Comparison of ENCODE assay signal across 22 cellular contexts in genomic region chr22:48786679-48786996, GRCh38.
A peak's percentile ranks its signal among the peaks of the same experiment; 100 is the strongest.
DNase-seq lines count a peak whose midpoint lies in the region; ATAC-seq, FAIRE-seq and TF ChIP-seq lines count a peak whose summit lies in the region.
"Had no signal": no experiment of that assay in that cellular context is flagged by ENCODE, and none has a peak within 500 bp of the region (broad histone marks: within the 10 kb centered on the region; RNA-seq: fewer than 3 reads in every experiment).

No MANE protein-coding gene starts in this region.

- H3K9me3 ChIP-seq in A673 (ENCODE audit: low read depth, low read length, poor library complexity, severe bottlenecking) (no peaks in the 10 kb centered on the region), H1 (ENCODE audit: insufficient read depth in 2 of 2, low read depth in 1 of 2, low read length in 1 of 2) (no peaks in the 10 kb centered on the region), neuronal stem cell (replicated peaks in 1 of 2; ENCODE audit: control insufficient read depth in 2 of 2, insufficient read depth in 1 of 2, low read depth in 1 of 2, low read length in 2 of 2) (peaks cover 0 to 2% of the 10 kb centered on the region in 2 donors), upper lobe of left lung (no peaks in the 10 kb centered on the region)

- H3K4me1 ChIP-seq in A673 (ENCODE audit: insufficient read depth, low read length, poor library complexity, severe bottlenecking) (peaks cover 13% of the 10 kb centered on the region), H1 (replicated peaks in 1 of 4; ENCODE audit: control insufficient read depth in 3 of 4, insufficient read depth in 4 of 4, low read length in 3 of 4) (peaks cover 0 to 3% (median 3%) of the 10 kb centered on the region in 4 experiments; a peak in 3 of 7 replicates), neuronal stem cell (ENCODE audit: control insufficient read depth in 2 of 2, insufficient read depth in 1 of 2, low read depth in 1 of 2, low read length in 2 of 2) (peaks cover 0 to 2% of the 10 kb centered on the region in 2 donors), upper lobe of left lung (no peaks in the 10 kb centered on the region)
- H3K4me1 ChIP-seq: BE2C had no signal

- POLR2A ChIA-PET in A673 (lab: Charles Lee; ENCODE audit: low non-redundant PET) (no interaction called here), H1 (lab: Charles Lee; ENCODE audit: partially characterized antibody) (interaction anchor here (2.0 kb wide), 1 partner anchor 10 kb away, joined by 5 read pairs; no protein-coding TSS in a partner anchor)

- H3K4ac ChIP-seq in H1 (replicated peaks; ENCODE audit: insufficient read length, low read depth, low read length) (no peak overlapping the region), neuronal stem cell (ENCODE audit: low read length) (no peak overlapping the region)

- H2BK5ac ChIP-seq in H1 (ENCODE audit: low read depth, low read length), result no peak overlapping the region
- H2BK5ac ChIP-seq in neuronal stem cell (ENCODE audit: low read length), result no peak overlapping the region

- no TSS peak for BruUV-seq in A673 (replicated peaks; lab: Mats Ljungman, UMichigan)

- no peak overlapping the region for H3K23ac ChIP-seq in H1 (ENCODE audit: insufficient read length)
- H3K23ac ChIP-seq in neuronal stem cell (ENCODE audit: low read depth, low read length, poor library complexity), result peak overlapping the region; percentile 14

- H3K27ac ChIP-seq in A673 (ENCODE audit: low read depth, low read length, poor library complexity, severe bottlenecking) (peak overlapping the region; percentile 27), H1 (ENCODE audit: low read depth, low read length) (no peak overlapping the region), neuronal stem cell (replicated peaks; ENCODE audit: low read length) (no peak overlapping the region), upper lobe of left lung (no peak overlapping the region)

- no peaks in the 10 kb centered on the region for H3K23me2 ChIP-seq in H1 (ENCODE audit: low read depth, low read length)

- H2AFZ ChIP-seq in H1 (ENCODE audit: low read length) (no peak overlapping the region), neuronal stem cell (ENCODE audit: low read length) (no peak overlapping the region)

- no peak overlapping the region for H2BK12ac ChIP-seq in H1 (ENCODE audit: low read depth, low read length)
- no peak overlapping the region for H2BK12ac ChIP-seq in neuronal stem cell (ENCODE audit: low read length)

- H4K8ac ChIP-seq in H1 (ENCODE audit: extremely low read depth, insufficient read depth, low read length), result 0 out of 2 replicates have a peak overlapping the region, but pooled peaks have one; percentile 9
- H4K8ac ChIP-seq in neuronal stem cell (ENCODE audit: low read depth, low read length), result no peak overlapping the region

- intact Hi-C loops in A673 (cut with micrococcal nuclease; ENCODE audit: unreplicated experiment), result no loop called here

- H3K56ac ChIP-seq in H1 (replicated peaks; ENCODE audit: insufficient read length, low read depth, low read length), result no peak overlapping the region

- H3K36me3 ChIP-seq in A673 (ENCODE audit: insufficient read depth, low read length, poor library complexity, severe bottlenecking) (no peaks in the 10 kb centered on the region), H1 (ENCODE audit: control insufficient read depth in 2 of 4, insufficient read depth in 4 of 4, low read length in 3 of 4) (no peaks in the 10 kb centered on the region), neuronal stem cell (replicated peaks in 1 of 2; ENCODE audit: control insufficient read depth in 2 of 2, insufficient read depth in 2 of 2, low read length in 2 of 2) (no peaks in the 10 kb centered on the region), upper lobe of left lung (no peaks in the 10 kb centered on the region)
- H3K36me3 ChIP-seq: BE2C had no signal

- WGBS in H1 (ENCODE audit: extremely low coverage in 1 of 2, insufficient coverage in 1 of 2, insufficient read length in 1 of 2, insufficient replicate concordance in 2 of 2, low coverage in 1 of 2, low lambda C conversion rate in 2 of 2, missing lambda C conversion rate in 1 of 2), 2 experiments, result 88% methylated on average over 3 of the region's 3 CpGs; no CpG with 5 or more reads in 1 of the 2 experiments
- no CpG with 5 or more reads among the region's 3 CpGs for WGBS in neuronal stem cell (ENCODE audit: extremely low coverage in 2 of 2, insufficient read length in 2 of 2, insufficient replicate concordance in 1 of 2), 2 donors
- 86 to 93% methylated on average over 2 of the region's 3 CpGs for WGBS in upper lobe of left lung, 2 donors

- H3K79me1 ChIP-seq in H1 (ENCODE audit: low read depth, low read length) (no peaks in the 10 kb centered on the region), neuronal stem cell (ENCODE audit: low read depth, low read length) (no peaks in the 10 kb centered on the region)

- no peak for TF ChIP-seq RAD21 in H1 (IDR thresholded peaks at IDR 0.05 in 1 of 2, conservative IDR thresholded peaks at IDR 0.05 in 1 of 2; ENCODE audit: low read depth in 2 of 2, low read length in 2 of 2)

- no peak overlapping the region for H2BK15ac ChIP-seq in H1 (ENCODE audit: low read length)
- no peak overlapping the region for H2BK15ac ChIP-seq in neuronal stem cell (ENCODE audit: low read length)

- ATAC-seq in upper lobe of left lung (ENCODE audit: low FRiP score in 2 of 2) (peak in 1 of 2 donors; percentile 35), GM18502 (IDR thresholded peaks at IDR 0.05; ENCODE audit: poor library complexity, unreplicated experiment) (no peak), HG02870 (IDR thresholded peaks at IDR 0.05; ENCODE audit: unreplicated experiment) (no peak)

- H3K18ac ChIP-seq in H1 (ENCODE audit: extremely low read depth, low read length) (no peak overlapping the region), neuronal stem cell (ENCODE audit: low read length) (peak overlapping the region; percentile 72)

- H2AK5ac ChIP-seq in H1 (ENCODE audit: low read depth, low read length) (no peak overlapping the region), neuronal stem cell (ENCODE audit: low read depth, low read length) (peak overlapping the region; percentile 32)

- H4K5ac ChIP-seq in H1 (ENCODE audit: insufficient read length, low read depth, low read length), result no peak overlapping the region

- no peak for TF ChIP-seq POLR2A in H1 (IDR thresholded peaks at IDR 0.05; ENCODE audit: control extremely low read depth in 1 of 2, low read depth in 2 of 2, low read length in 2 of 2)
- no peak for TF ChIP-seq POLR2A in upper lobe of left lung (IDR thresholded peaks at IDR 0.05)

- no peak overlapping the region for H2BK20ac ChIP-seq in H1 (ENCODE audit: low read length)

- H3K27me3 ChIP-seq in A673 (replicated peaks; ENCODE audit: insufficient read depth, low read depth, low read length, poor library complexity), result no peaks in the 10 kb centered on the region
- H3K27me3 ChIP-seq in H1 (replicated peaks in 1 of 4; ENCODE audit: control insufficient read depth in 3 of 4, extremely low read depth in 1 of 4, insufficient read depth in 3 of 4, low read length in 3 of 4), result no peaks in the 10 kb centered on the region
- H3K27me3 ChIP-seq in neuronal stem cell (ENCODE audit: control insufficient read depth in 3 of 3, insufficient read depth in 3 of 3, low read depth in 1 of 3, low read length in 3 of 3), result no peaks in the 10 kb centered on the region
- no peaks in the 10 kb centered on the region for H3K27me3 ChIP-seq in upper lobe of left lung
- H3K27me3 ChIP-seq: BE2C had no signal

- CTCF ChIA-PET in A673 (lab: Charles Lee) (no interaction called here), H1 (lab: Charles Lee; ENCODE audit: partially characterized antibody) (no interaction called here)

- H3K79me2 ChIP-seq in H1 (ENCODE audit: control insufficient read depth in 1 of 2, insufficient read depth in 2 of 2, low read length in 2 of 2), result no peaks in the 10 kb centered on the region

- H3K4me3 ChIP-seq in A673 (ENCODE audit: low read depth, low read length, poor library complexity, severe bottlenecking), result no peak overlapping the region
- H3K4me3 ChIP-seq in H1 (ENCODE audit: extremely low read depth in 1 of 4, insufficient read depth in 2 of 4, low read depth in 3 of 4, low read length in 4 of 4), result no peak overlapping the region
- peak overlapping the region in 1 of 2 donors; percentile 11 for H3K4me3 ChIP-seq in neuronal stem cell (ENCODE audit: low read length in 2 of 2)
- H3K4me3 ChIP-seq in upper lobe of left lung, result no peak overlapping the region
- H3K4me3 ChIP-seq in foreskin fibroblast (ENCODE audit: low read depth in 1 of 2, low read length in 2 of 2), result no peak overlapping the region

- DNase-seq in A673 (ENCODE audit: low spot score) (no peak), H1 (ENCODE audit: low read depth in 1 of 2, low spot score in 2 of 2) (peak in 1 of 2 experiments; percentile 43), neuronal stem cell (ENCODE audit: low spot score) (no peak), upper lobe of left lung (peak; percentile 13 to 42), foreskin fibroblast (no peak)
- DNase-seq: ACHN; BE2C; C1 segment of cervical spinal cord; CD4-positive, CD25-positive, alpha-beta regulatory T cell; CD8-positive, alpha-beta memory T cell; COR-L47; DMS 273 treated with DMSO at 0.1 percent for 48 hours; DMS53; DND-41; EL; GOT3; H9 had no signal

- FAIRE-seq in H1 (lab: Jason Lieb, UNC), result no peak
- FAIRE-seq: G401.6, GM12891, GM18507 had no signal

- TF ChIP-seq CTCF in A673 (conservative IDR thresholded peaks at IDR 0.05; ENCODE audit: low read depth, low read length) (no peak), H1 (IDR thresholded peaks at IDR 0.05; ENCODE audit: control extremely low read depth in 1 of 3, insufficient read depth in 1 of 3, low read depth in 1 of 3, low read length in 3 of 3) (no peak), upper lobe of left lung (IDR thresholded peaks at IDR 0.05) (no peak), foreskin fibroblast (IDR thresholded peaks at IDR 0.05; ENCODE audit: low read depth, low read length) (no peak)

- H3K9ac ChIP-seq in H1 (replicated peaks in 1 of 4; ENCODE audit: extremely low read depth in 1 of 4, low read depth in 3 of 4, low read length in 3 of 4) (no peak overlapping the region), neuronal stem cell (ENCODE audit: low read depth, low read length, poor library complexity) (no peak overlapping the region)

- TF ChIP-seq EP300 in H1 (IDR thresholded peaks at IDR 0.05; ENCODE audit: borderline replicate concordance in 1 of 2, low read depth in 2 of 2, low read length in 2 of 2) (no peak), upper lobe of left lung (IDR thresholded peaks at IDR 0.05) (no peak)

- H4K20me1 ChIP-seq in H1 (replicated peaks in 1 of 2; ENCODE audit: control insufficient read depth in 1 of 2, insufficient read depth in 2 of 2, low read length in 2 of 2), result no peaks in the 10 kb centered on the region

- H3K4me2 ChIP-seq in H1 (ENCODE audit: insufficient read depth in 1 of 2, low read depth in 2 of 2, low read length in 2 of 2), result no peak overlapping the region
- H3K4me2 ChIP-seq in neuronal stem cell (ENCODE audit: insufficient read depth, low read length, poor library complexity, severe bottlenecking), result no peak overlapping the region

- H4K91ac ChIP-seq in H1 (replicated peaks; ENCODE audit: insufficient read length, low read length), result no peak overlapping the region
- H4K91ac ChIP-seq in neuronal stem cell (ENCODE audit: low read depth, low read length, poor library complexity), result no peak overlapping the region

- H3K14ac ChIP-seq in H1 (ENCODE audit: insufficient read length) (no peak overlapping the region), neuronal stem cell (ENCODE audit: low read length) (no peak overlapping the region)

- H2BK120ac ChIP-seq in H1 (replicated peaks; ENCODE audit: low read depth, low read length) (no peak overlapping the region), neuronal stem cell (ENCODE audit: low read depth, low read length) (no peak overlapping the region)

Comparison
In these comparisons a context has a peak if more than half of its experiments do, and no peak if none do; other contexts are left out.
1. DNase-seq: peak in upper lobe of left lung (2 of 2); none in A673 (single experiment), neuronal stem cell (single experiment) and foreskin fibroblast (0 of 2).